In the genomic region with DNA sequence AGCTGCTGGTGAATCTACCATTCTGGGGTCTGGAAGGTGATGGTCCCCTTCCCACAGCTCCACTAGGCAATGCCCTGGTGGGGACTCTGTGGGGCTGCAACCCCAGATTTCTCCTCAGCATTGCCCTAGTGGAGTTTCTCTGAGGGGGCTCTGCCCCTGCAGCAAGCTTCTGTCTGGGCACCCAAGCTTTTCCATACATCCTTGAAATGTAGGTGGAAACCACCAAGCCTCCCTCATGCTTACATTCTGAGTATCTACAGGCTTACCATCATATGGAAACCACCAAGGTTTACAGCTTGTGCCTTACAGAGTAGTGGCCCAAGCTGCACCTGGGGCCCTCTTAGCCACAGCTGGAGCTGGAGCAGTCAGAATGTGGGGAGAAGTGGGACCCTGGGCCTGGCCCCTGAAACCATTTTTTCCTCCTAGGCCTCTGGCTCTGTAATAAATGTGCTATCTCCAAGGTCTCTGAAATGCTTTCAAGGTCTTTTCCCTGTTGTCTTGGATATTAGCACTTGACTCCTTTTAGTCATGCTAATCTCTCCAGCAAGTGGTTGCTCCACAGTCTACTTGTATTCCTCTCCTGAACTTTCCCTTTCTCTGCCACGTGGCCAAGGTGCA, we compare ENCODE assay signal across 27 cellular contexts. TPM values are rescaled to one million over a fixed set of nuclear protein-coding genes. Genes with fewer than 3 reads are reported as not detected.
"Had no signal": no experiment of that assay in that cellular context is flagged by ENCODE, and none has a peak within 500 bp of the region (broad histone marks: within the 10 kb centered on the region; RNA-seq: fewer than 3 reads in every experiment).

No MANE protein-coding gene starts in this region.

- H3K36me3 ChIP-seq: heart left ventricle, left ventricle myocardium inferior, neural progenitor cell, neutrophil, ovary, right lobe of liver, tibial nerve, uterus had no signal

- ATAC-seq: heart left ventricle; natural killer cell; psoas muscle; right lobe of liver; stimulated activated effector memory CD8-positive, alpha-beta T cell treated with anti-CD3 and anti-CD28 coated beads, Interleukin-12 subunit alpha, Interleukin-12 subunit beta, amount 100 ng/mL, for 72 hours had no signal

- H3K27me3 ChIP-seq: ovary, right lobe of liver, uterus had no signal

- H3K4me2 ChIP-seq: neural progenitor cell had no signal

- H3K9me3 ChIP-seq: neutrophil, ovary, right lobe of liver, uterus had no signal

- DNase-seq: heart left ventricle; hypothalamus; immature natural killer cell; left ventricle myocardium inferior; mesendoderm; naive B cell; natural killer cell; nephron progenitor cell; occipital lobe; ovary; posterior cingulate gyrus; psoas muscle; right lobe of liver; stimulated activated CD4-positive, alpha-beta T cell treated with anti-CD3 and anti-CD28 coated beads, Interleukin-12 subunit alpha, Interleukin-12 subunit beta, amount 100 ng/mL, for 4 hours; stimulated activated CD4-positive, alpha-beta T cell treated with anti-CD3 and anti-CD28 coated beads, Interleukin-15, amount 100 ng/mL, for 24 hours; stimulated activated CD4-positive, alpha-beta T cell treated with anti-CD3 and anti-CD28 coated beads, Interleukin-4, amount 100 ng/mL, for 24 hours; stimulated activated naive CD4-positive, alpha-beta T cell; substantia nigra; uterus had no signal

- H3K27ac ChIP-seq: heart left ventricle, left ventricle myocardium inferior, neural progenitor cell, neutrophil, ovary, psoas muscle, right lobe of liver, skin epidermis, tibial nerve, uterus had no signal

- H3K4me3 ChIP-seq: heart left ventricle, left ventricle myocardium inferior, lung, neural progenitor cell, ovary, psoas muscle, right lobe of liver, skin epidermis, tibial nerve, uterus had no signal

- H2AFZ ChIP-seq: neural progenitor cell had no signal

- H3K9ac ChIP-seq: neural progenitor cell had no signal

- H3K4me1 ChIP-seq: neural progenitor cell, psoas muscle, right lobe of liver, tibial nerve, uterus had no signal

RNA-seq across cellular contexts. Expression of a gene that starts 19.6 kb away (rescaled TPM):
- total RNA-seq: left ventricle myocardium inferior, mononuclear cell, natural killer cell, occipital lobe, psoas muscle, right lobe of liver had no signal

RNA-seq across cellular contexts. Expression of a gene that starts 45.6 kb away (rescaled TPM):
- total RNA-seq: left ventricle myocardium inferior, occipital lobe, psoas muscle, right lobe of liver, temporal lobe, tibial nerve, uterus had no signal
